8 cellular contexts compared by ENCODE assay signal in the genomic region with DNA sequence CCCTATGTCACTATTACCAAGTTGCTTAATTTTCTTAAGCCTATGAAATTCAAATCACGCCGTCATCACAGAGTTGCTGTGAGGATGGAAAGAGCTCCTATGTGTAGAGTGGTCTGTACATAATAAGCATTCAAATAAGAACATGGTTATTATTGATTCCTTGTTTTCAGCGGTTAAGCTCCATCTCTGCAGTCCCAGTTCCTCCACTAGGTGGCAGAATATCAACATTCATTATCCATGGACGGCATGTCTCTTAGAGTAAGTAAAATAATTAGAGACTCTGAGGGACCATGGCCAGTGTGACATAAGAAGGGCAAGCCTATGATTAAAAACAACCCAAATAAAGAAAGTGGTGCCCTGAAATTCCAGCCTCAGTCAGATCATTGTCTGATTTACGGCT.
DNase-seq lines count a peak whose midpoint lies in the region; ATAC-seq and TF ChIP-seq lines count a peak whose summit lies in the region.

No MANE protein-coding gene starts in this region.

- no peak overlapping the region for H3K4me3 ChIP-seq in astrocyte of the cerebellum (ENCODE audit: low read depth, low read length)

- in situ Hi-C loops in astrocyte of the cerebellum (cut with HindIII; ENCODE audit: low sequenced_read_pairs): loop anchor here (5.0 kb wide), 1 partner anchor 40 kb away; no protein-coding TSS in a partner anchor

- peak; percentile 25 for DNase-seq in ELF-1 (ENCODE audit: low read depth, low spot score)
- peak; percentile 67 to 81 for DNase-seq in NCI-H526 (lab: John Stamatoyannopoulos, UW)
- DNase-seq in astrocyte of the cerebellum (ENCODE audit: low read depth): peak; percentile 36
- peak; percentile 66 for DNase-seq in iPS-NIHi7 (ENCODE audit: extremely low spot score)
- peak; percentile 15 for DNase-seq in stimulated activated CD4-positive, alpha-beta T cell treated with anti-CD3 and anti-CD28 coated beads, Interleukin-2, amount 100 ng/mL, for 48 hours

- peak; percentile 82 for ATAC-seq in HG03159 (IDR thresholded peaks at IDR 0.05; ENCODE audit: unreplicated experiment)
- no peak for ATAC-seq in GM18858 (IDR thresholded peaks at IDR 0.05; ENCODE audit: unreplicated experiment)
- no peak for ATAC-seq in GM18870 (IDR thresholded peaks at IDR 0.05; ENCODE audit: unreplicated experiment)

- TF ChIP-seq CTCF in astrocyte of the cerebellum (IDR thresholded peaks at IDR 0.05; ENCODE audit: low read depth, low read length, missing control alignments): peak; percentile 70

Comparison
In these comparisons a context has a peak if more than half of its experiments do, and no peak if none do; other contexts are left out.
1. DNase-seq: peak in every context shown above with its lines; median percentile 74 in NCI-H526; 66 in iPS-NIHi7; 36 in astrocyte of the cerebellum; 25 in ELF-1; 15 in stimulated activated CD4-positive, alpha-beta T cell treated with anti-CD3 and anti-CD28 coated beads, Interleukin-2, amount 100 ng/mL, for 48 hours.